In the genomic region with DNA sequence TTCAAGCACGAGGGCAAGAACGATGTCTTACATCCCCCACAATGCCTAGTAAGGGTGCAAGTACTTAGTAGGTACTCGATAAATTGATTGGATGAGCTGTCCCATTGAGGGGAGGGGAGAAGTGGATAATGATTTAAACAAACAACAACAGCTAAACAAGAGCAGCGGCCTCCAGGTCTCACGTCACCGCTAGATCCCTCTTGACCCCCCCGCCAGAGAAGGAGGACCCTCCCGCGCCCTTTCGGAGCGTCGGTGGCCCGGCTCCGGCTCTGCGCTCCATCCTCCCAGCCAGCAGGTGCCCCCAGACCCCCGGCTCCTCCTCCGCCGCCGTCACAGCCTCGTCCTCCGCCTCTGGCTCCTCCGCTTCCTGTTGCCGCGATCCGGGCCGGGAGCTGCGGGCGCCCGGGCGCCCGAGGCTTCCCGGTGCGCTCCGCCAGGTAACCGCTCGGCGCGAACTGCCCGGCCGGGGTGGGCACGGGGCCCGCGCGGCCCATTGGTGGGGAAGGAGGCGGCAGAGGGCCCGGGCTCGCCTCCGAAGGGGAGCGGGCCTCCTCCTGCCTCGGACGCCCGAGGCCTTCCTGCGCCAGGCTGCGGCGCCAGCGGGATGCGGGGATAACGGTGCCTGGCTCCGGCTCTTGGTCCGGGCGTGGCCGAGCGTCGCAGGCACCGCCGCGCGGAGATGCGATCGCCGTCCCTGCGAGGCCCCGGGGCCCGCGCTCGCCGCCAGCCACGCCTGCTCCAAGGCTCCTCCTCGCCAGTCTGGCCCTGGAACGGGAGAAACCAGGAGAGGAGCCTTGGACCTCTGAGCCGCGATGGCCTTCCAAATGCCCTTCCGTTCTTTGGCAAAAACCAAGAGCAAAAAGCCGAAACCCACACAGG, we compare ENCODE assay signal across 8 cellular contexts. TPM values are rescaled to one million over a fixed set of nuclear protein-coding genes. Genes with fewer than 3 reads are reported as not detected.
DNase-seq lines count a peak whose midpoint lies in the region; ATAC-seq and TF ChIP-seq lines count a peak whose summit lies in the region.

Gene TLCD5 (plus strand): TSS at position 368 of the 879 bp plus-strand sequence. CDS start 2,143 bp downstream, outside the sequence.

- no peaks in the 10 kb centered on the region for H3K36me3 Mint-ChIP-seq in activated naive CD4-positive, alpha-beta T cell treated with anti-CD3 and anti-CD28 coated beads, Interleukin-2, amount 50 U/mL, for 72 hours

- no peaks in the 10 kb centered on the region for H3K79me2 ChIP-seq in DOHH2 (ENCODE audit: control insufficient read depth, low read length)
- H3K79me2 ChIP-seq in OCI-LY1 (ENCODE audit: insufficient read depth, low read length) = no peaks in the 10 kb centered on the region

- no peaks in the 10 kb centered on the region for H4K20me1 ChIP-seq in DOHH2 (ENCODE audit: control insufficient read depth, insufficient read depth, low read depth, low read length)
- no peaks in the 10 kb centered on the region for H4K20me1 ChIP-seq in OCI-LY1 (ENCODE audit: insufficient read depth, low read length)

- H3K9me3 Mint-ChIP-seq in activated naive CD4-positive, alpha-beta T cell treated with anti-CD3 and anti-CD28 coated beads, Interleukin-2, amount 50 U/mL, for 72 hours = no peaks in the 10 kb centered on the region

- no peak within 1 kb of the TSS for H2AFZ ChIP-seq in OCI-LY1 (ENCODE audit: low read length)

- peak within 1 kb of the TSS; percentile 60 for H3K9ac ChIP-seq in OCI-LY1 (ENCODE audit: low read length)

- H3K27ac ChIP-seq in DOHH2 (ENCODE audit: low read depth, low read length) = no peak within 1 kb of the TSS
- peak within 1 kb of the TSS; percentile 80 for H3K27ac ChIP-seq in OCI-LY1 (ENCODE audit: low read depth, low read length, poor library complexity, severe bottlenecking)

- TF ChIP-seq CTCF in DOHH2 (IDR thresholded peaks at IDR 0.05; ENCODE audit: low read depth, low read length, poor library complexity, severe bottlenecking) (no peak), OCI-LY1 (IDR thresholded peaks at IDR 0.05; ENCODE audit: low read length) (no peak)

- H3K27me3 ChIP-seq in DOHH2 (ENCODE audit: control insufficient read depth, low read length) (peaks cover 28% of the 10 kb centered on the region), OCI-LY1 (ENCODE audit: insufficient read depth, low read length) (no peaks in the 10 kb centered on the region)

- peak in 1 of 2 donors; percentile 51 for DNase-seq in activated naive CD4-positive, alpha-beta T cell treated with anti-CD3 and anti-CD28 coated beads, Interleukin-2, amount 50 U/mL, for 72 hours (ENCODE audit: low spot score in 2 of 2)
- peak in 41 of 42 donors; percentile 31 to 86 (median 75) for DNase-seq in head of caudate nucleus
- DNase-seq in occipital lobe (lab: John Stamatoyannopoulos, UW) = peak; percentile 70
- no peak for DNase-seq in SIG-M5 (lab: John Stamatoyannopoulos, UW)

- peaks cover 27% of the 10 kb centered on the region for H3K4me1 ChIP-seq in DOHH2 (ENCODE audit: control insufficient read depth, low read length)
- H3K4me1 ChIP-seq in OCI-LY1 (ENCODE audit: insufficient read depth, low read length, severe bottlenecking) = peaks cover 25% of the 10 kb centered on the region

- H3F3A ChIP-seq in DOHH2 (ENCODE audit: control insufficient read depth, insufficient read depth) (peaks cover 4% of the 10 kb centered on the region), OCI-LY1 (ENCODE audit: insufficient read depth, low read length) (no peaks in the 10 kb centered on the region)

- H3K4me3 ChIP-seq in DOHH2 (ENCODE audit: low read length) = peak within 1 kb of the TSS; percentile 76
- H3K4me3 ChIP-seq in OCI-LY1 (ENCODE audit: low read depth, low read length, poor library complexity, severe bottlenecking) = peak within 1 kb of the TSS; percentile 64

- H3K9me3 ChIP-seq in DOHH2 (ENCODE audit: control insufficient read depth, insufficient read depth, low read length) = no peaks in the 10 kb centered on the region
- H3K9me3 ChIP-seq in OCI-LY1 (ENCODE audit: low read length) = no peaks in the 10 kb centered on the region

- H3K4me2 ChIP-seq in DOHH2 (ENCODE audit: low read length) (peak within 1 kb of the TSS; percentile 73), OCI-LY1 (ENCODE audit: low read length) (peak within 1 kb of the TSS; percentile 70)

- no peaks in the 10 kb centered on the region for H3K36me3 ChIP-seq in DOHH2 (ENCODE audit: control insufficient read depth, low read length)
- no peaks in the 10 kb centered on the region for H3K36me3 ChIP-seq in OCI-LY1 (ENCODE audit: insufficient read depth, low read length)

- peak; percentile 41 for ATAC-seq in HG02678 (IDR thresholded peaks at IDR 0.05; ENCODE audit: unreplicated experiment)
- peak; percentile 81 to 90 for ATAC-seq in activated naive CD4-positive, alpha-beta T cell treated with anti-CD3 and anti-CD28 coated beads, Interleukin-2, amount 50 U/mL, for 72 hours
- no peak for ATAC-seq in GM18517 (IDR thresholded peaks at IDR 0.05; ENCODE audit: unreplicated experiment)

- no peak within 1 kb of the TSS for H3K27ac Mint-ChIP-seq in activated naive CD4-positive, alpha-beta T cell treated with anti-CD3 and anti-CD28 coated beads, Interleukin-2, amount 50 U/mL, for 72 hours

- intact Hi-C loops in head of caudate nucleus (cut with DNase I) = no loop called here

- H3K9me2 ChIP-seq in DOHH2 (replicated peaks; ENCODE audit: control insufficient read depth, low read length) = no peaks in the 10 kb centered on the region
- H3K9me2 ChIP-seq in OCI-LY1 (ENCODE audit: low read depth, low read length) = no peaks in the 10 kb centered on the region

RNA-seq across cellular contexts. Expression of gene TLCD5, which starts in this region (rescaled TPM):
- total RNA-seq in activated naive CD4-positive, alpha-beta T cell treated with anti-CD3 and anti-CD28 coated beads, Interleukin-2, amount 50 U/mL, for 72 hours = 1 to 10 TPM in 1 of 2 donors, not detected in 1; 1.2 TPM
- 22.9 TPM for total RNA-seq in occipital lobe

Comparison
In these comparisons a context has a peak if more than half of its experiments do, and no peak if none do; other contexts are left out.
1. RNA of gene TLCD5 (total RNA-seq): 22.9 TPM in occipital lobe (single experiment); 1.2 TPM in activated naive CD4-positive, alpha-beta T cell treated with anti-CD3 and anti-CD28 coated beads, Interleukin-2, amount 50 U/mL, for 72 hours; every median in the first group is over 10 times any median in the second.